In the genomic region with DNA sequence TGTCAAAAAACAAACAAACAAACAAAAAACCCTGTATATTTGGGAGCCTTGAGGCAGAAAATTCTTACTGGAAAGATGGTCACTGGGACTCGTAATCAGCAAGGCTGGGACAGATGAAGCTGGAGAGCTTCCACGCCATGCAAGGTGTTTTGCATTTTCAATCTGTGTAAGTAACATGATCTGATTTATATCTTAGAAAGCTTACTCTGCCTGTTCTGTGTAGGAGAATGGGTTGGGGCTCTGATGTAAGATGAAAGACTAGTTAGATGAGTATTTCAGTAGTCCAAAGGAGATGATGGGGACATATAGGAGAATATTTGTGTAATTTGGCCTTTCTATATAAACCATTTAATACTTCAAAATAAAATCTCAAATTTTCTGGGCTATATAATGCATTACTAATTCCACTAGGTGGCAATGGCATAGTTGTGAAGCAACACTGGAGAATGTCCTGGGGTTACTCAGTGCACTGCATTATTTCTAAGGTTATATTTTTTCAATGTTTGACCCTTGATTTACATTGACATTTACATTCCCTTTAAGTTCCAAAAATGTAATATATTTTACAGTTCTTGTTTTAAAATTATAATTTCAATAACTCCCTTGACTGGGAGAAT, we compare ENCODE assay signal across 1 cellular context.
TF ChIP-seq lines count a peak whose summit lies in the region.

No MANE protein-coding gene starts in this region.

TF ChIP-seq in HepG2, 621 proteins besides CTCF, POLR2A, EP300 and RAD21 (continued from another document):
- TF ChIP-seq, protein P1, sequence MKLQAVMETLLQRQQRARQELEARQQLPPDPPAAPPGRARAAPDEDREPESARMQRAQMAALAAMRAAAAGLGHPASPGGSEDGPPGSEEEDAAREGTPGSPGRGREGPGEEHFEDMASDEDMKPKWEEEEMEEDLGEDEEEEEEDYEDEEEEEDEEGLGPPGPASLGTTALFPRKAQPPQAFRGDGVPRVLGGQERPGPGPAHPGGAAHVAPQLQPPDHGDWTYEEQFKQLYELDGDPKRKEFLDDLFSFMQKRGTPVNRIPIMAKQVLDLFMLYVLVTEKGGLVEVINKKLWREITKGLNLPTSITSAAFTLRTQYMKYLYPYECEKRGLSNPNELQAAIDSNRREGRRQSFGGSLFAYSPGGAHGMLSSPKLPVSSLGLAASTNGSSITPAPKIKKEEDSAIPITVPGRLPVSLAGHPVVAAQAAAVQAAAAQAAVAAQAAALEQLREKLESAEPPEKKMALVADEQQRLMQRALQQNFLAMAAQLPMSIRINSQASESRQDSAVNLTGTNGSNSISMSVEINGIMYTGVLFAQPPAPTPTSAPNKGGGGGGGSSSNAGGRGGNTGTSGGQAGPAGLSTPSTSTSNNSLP (IDR thresholded peaks at IDR 0.05; ENCODE audit: low read depth, low read length) = peak; percentile 57
- peak; percentile 72 for TF ChIP-seq STAG1 (CRISPR knock-in tag; IDR thresholded peaks at IDR 0.05)
- TF ChIP-seq, protein P2, sequence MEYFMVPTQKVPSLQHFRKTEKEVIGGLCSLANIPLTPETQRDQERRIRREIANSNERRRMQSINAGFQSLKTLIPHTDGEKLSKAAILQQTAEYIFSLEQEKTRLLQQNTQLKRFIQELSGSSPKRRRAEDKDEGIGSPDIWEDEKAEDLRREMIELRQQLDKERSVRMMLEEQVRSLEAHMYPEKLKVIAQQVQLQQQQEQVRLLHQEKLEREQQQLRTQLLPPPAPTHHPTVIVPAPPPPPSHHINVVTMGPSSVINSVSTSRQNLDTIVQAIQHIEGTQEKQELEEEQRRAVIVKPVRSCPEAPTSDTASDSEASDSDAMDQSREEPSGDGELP (IDR thresholded peaks at IDR 0.05; ENCODE audit: borderline replicate concordance, low read depth) = no peak
- peak; percentile 56; the same call in 1 of the 2 replicates for TF ChIP-seq MIXL1 (CRISPR knock-in tag; IDR thresholded peaks at IDR 0.05)
- TF ChIP-seq ZNF382 (CRISPR knock-in tag; IDR thresholded peaks at IDR 0.05; ENCODE audit: borderline replicate concordance) = no peak
- TF ChIP-seq, protein P3, sequence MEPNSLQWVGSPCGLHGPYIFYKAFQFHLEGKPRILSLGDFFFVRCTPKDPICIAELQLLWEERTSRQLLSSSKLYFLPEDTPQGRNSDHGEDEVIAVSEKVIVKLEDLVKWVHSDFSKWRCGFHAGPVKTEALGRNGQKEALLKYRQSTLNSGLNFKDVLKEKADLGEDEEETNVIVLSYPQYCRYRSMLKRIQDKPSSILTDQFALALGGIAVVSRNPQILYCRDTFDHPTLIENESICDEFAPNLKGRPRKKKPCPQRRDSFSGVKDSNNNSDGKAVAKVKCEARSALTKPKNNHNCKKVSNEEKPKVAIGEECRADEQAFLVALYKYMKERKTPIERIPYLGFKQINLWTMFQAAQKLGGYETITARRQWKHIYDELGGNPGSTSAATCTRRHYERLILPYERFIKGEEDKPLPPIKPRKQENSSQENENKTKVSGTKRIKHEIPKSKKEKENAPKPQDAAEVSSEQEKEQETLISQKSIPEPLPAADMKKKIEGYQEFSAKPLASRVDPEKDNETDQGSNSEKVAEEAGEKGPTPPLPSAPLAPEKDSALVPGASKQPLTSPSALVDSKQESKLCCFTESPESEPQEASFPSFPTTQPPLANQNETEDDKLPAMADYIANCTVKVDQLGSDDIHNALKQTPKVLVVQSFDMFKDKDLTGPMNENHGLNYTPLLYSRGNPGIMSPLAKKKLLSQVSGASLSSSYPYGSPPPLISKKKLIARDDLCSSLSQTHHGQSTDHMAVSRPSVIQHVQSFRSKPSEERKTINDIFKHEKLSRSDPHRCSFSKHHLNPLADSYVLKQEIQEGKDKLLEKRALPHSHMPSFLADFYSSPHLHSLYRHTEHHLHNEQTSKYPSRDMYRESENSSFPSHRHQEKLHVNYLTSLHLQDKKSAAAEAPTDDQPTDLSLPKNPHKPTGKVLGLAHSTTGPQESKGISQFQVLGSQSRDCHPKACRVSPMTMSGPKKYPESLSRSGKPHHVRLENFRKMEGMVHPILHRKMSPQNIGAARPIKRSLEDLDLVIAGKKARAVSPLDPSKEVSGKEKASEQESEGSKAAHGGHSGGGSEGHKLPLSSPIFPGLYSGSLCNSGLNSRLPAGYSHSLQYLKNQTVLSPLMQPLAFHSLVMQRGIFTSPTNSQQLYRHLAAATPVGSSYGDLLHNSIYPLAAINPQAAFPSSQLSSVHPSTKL (CRISPR knock-in tag; IDR thresholded peaks at IDR 0.05) = peak; percentile 27; the same call in 1 of the 2 replicates
